In the genomic region with DNA sequence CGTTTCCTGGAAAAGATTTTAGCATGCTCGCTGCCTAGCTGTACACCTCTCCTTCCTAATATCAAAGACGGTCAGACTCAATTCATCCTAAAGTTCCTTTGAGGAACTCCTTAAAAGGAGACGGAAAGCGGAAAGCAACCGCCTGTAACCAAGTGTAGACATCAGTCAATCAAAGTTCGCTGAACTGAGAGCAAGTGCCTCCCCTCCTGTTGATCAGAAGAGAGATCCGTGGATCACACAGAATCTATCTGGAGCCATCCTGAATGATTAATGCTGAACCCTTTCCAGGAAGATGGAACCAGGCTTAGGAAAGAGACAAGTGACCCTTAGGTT, we compare ENCODE assay signal across 1 cellular context.
TF ChIP-seq lines count a peak whose summit lies in the region.

No MANE protein-coding gene starts in this region.

TF ChIP-seq in IMR-90, 13 proteins besides CTCF, POLR2A, EP300 and RAD21:
- TF ChIP-seq MAFK (IDR thresholded peaks at IDR 0.05; ENCODE audit: low read depth, low read length) (no peak), CEBPB (IDR thresholded peaks at IDR 0.05; ENCODE audit: low read depth, low read length) (no peak), SMC3 (IDR thresholded peaks at IDR 0.05; ENCODE audit: low read depth, low read length) (no peak), BHLHE40 (IDR thresholded peaks at IDR 0.05; ENCODE audit: low read depth, low read length) (no peak), USF2 (IDR thresholded peaks at IDR 0.05; ENCODE audit: low read depth, low read length) (no peak), ELK1 (IDR thresholded peaks at IDR 0.05; ENCODE audit: borderline replicate concordance, low read depth, low read length) (no peak), RCOR1 (IDR thresholded peaks at IDR 0.05; ENCODE audit: insufficient replicate concordance, low read length) (no peak), MAZ (IDR thresholded peaks at IDR 0.05; ENCODE audit: borderline replicate concordance, low read depth, low read length) (no peak), RFX5 (IDR thresholded peaks at IDR 0.05; ENCODE audit: low read depth, low read length) (no peak), NFE2L2 (IDR thresholded peaks at IDR 0.05; ENCODE audit: low read depth, low read length) (no peak), MXI1 (IDR thresholded peaks at IDR 0.05; ENCODE audit: borderline replicate concordance, low read depth, low read length) (no peak), CHD1 (IDR thresholded peaks at IDR 0.05; ENCODE audit: low read depth, low read length) (no peak), FOS (IDR thresholded peaks at IDR 0.05; ENCODE audit: low read depth, low read length) (no peak)
TF ChIP-seq in IMR-90: peak in this region for 0.
